In the genomic region with DNA sequence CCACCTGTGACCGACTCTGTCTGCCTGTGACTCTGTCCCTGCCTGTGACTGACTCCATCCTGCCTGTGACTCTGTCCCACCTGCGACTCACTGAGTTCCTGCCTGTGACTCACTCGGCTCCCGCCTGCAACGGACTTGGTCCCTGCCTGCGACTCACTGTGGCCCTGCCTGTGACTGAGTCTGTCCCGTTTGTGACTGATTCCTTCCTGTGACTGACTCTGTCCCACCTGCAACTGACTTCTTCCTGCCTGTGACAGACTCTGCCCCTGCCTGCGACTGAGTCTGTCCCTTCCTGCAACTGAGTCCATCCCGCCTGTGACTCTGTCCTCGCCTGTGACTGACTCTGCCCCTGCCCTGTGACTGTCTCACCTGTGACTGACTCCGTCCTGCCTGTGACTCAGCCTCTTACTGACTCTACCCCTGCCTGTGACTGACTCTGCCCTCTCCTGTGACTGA, we compare ENCODE assay signal across 10 cellular contexts. TPM values are rescaled to one million over a fixed set of nuclear protein-coding genes. Genes with fewer than 3 reads are reported as not detected.
DNase-seq lines count a peak whose midpoint lies in the region; ATAC-seq and TF ChIP-seq lines count a peak whose summit lies in the region.
"Had no signal": no experiment of that assay in that cellular context is flagged by ENCODE, and none has a peak within 500 bp of the region (broad histone marks: within the 10 kb centered on the region; RNA-seq: fewer than 3 reads in every experiment).

No MANE protein-coding gene starts in this region.

- H3K4me1 Mint-ChIP-seq in activated naive CD8-positive, alpha-beta T cell treated with anti-CD3 and anti-CD28 coated beads, Interleukin-2, amount 50 U/mL, for 24 hours, result peaks cover 40% of the 10 kb centered on the region

- H3K36me3 Mint-ChIP-seq in activated naive CD8-positive, alpha-beta T cell treated with anti-CD3 and anti-CD28 coated beads, Interleukin-2, amount 50 U/mL, for 24 hours (ENCODE audit: low read depth), result peaks cover 55% of the 10 kb centered on the region

- peak overlapping the region; percentile 21 for H3K27ac ChIP-seq in AG04450 (ENCODE audit: low read depth, low read length)
- peak overlapping the region; percentile 61 for H3K27ac ChIP-seq in RWPE1
- H3K27ac ChIP-seq in psoas muscle, result no peak overlapping the region
- H3K27ac ChIP-seq: heart left ventricle had no signal

- peak; percentile 94 for ATAC-seq in activated naive CD8-positive, alpha-beta T cell treated with anti-CD3 and anti-CD28 coated beads, Interleukin-2, amount 50 U/mL, for 24 hours
- ATAC-seq in psoas muscle (peak; percentile 20 to 55 (median 40)), GM21360 (IDR thresholded peaks at IDR 0.05; ENCODE audit: unreplicated experiment) (no peak), Right ventricle myocardium superior (ENCODE audit: poor library complexity) (no peak), GM18870 (IDR thresholded peaks at IDR 0.05; ENCODE audit: unreplicated experiment) (no peak)

- DNase-seq in AG04450 (ENCODE audit: low read depth, low spot score) (no peak), RWPE1 (ENCODE audit: low spot score) (no peak), psoas muscle (no peak), Right ventricle myocardium superior (no peak), pons (ENCODE audit: low spot score) (no peak)
- DNase-seq in activated naive CD8-positive, alpha-beta T cell treated with anti-CD3 and anti-CD28 coated beads, Interleukin-2, amount 50 U/mL, for 24 hours, result peak; percentile 62
- DNase-seq: NCI-H1417 had no signal

- 82 to 84% (median 84%) methylated on average over 11 of the region's 11 CpGs for WGBS in psoas muscle, 3 donors

- POLR2A ChIA-PET in AG04450 (lab: Yijun Ruan, JAX), result no interaction called here
- POLR2A ChIA-PET in RWPE1 (lab: Yijun Ruan, JAX; ENCODE audit: low non-redundant PET), result no interaction called here

- H3K9me3 ChIP-seq in AG04450 (ENCODE audit: control insufficient read depth, insufficient read depth, low read length) (peaks cover 57% of the 10 kb centered on the region), psoas muscle (no peaks in the 10 kb centered on the region)
- H3K9me3 ChIP-seq: heart left ventricle had no signal

- no peaks in the 10 kb centered on the region for H3K4me1 ChIP-seq in psoas muscle
- H3K4me1 ChIP-seq: heart left ventricle had no signal

- no peak overlapping the region for H3K4me3 Mint-ChIP-seq in activated naive CD8-positive, alpha-beta T cell treated with anti-CD3 and anti-CD28 coated beads, Interleukin-2, amount 50 U/mL, for 24 hours

- H3K9me3 Mint-ChIP-seq in activated naive CD8-positive, alpha-beta T cell treated with anti-CD3 and anti-CD28 coated beads, Interleukin-2, amount 50 U/mL, for 24 hours, result peaks cover 3% of the 10 kb centered on the region

- H3K27me3 ChIP-seq in AG04450 (ENCODE audit: control insufficient read depth, insufficient read depth, low read length) (no peaks in the 10 kb centered on the region), psoas muscle (ENCODE audit: insufficient read depth in 3 of 3, low read length in 2 of 3) (no peaks in the 10 kb centered on the region)
- H3K27me3 ChIP-seq: heart left ventricle had no signal

- H3K4me3 ChIP-seq in AG04450 (ENCODE audit: low read depth, low read length), result no peak overlapping the region
- H3K4me3 ChIP-seq in psoas muscle, result no peak overlapping the region
- H3K4me3 ChIP-seq: heart left ventricle had no signal

- TF ChIP-seq CTCF in AG04450 (IDR thresholded peaks at IDR 0.05; ENCODE audit: low read depth, low read length) (no peak), RWPE1 (conservative IDR thresholded peaks at IDR 0.05; ENCODE audit: low read depth) (no peak), psoas muscle (IDR thresholded peaks at IDR 0.05) (no peak)

- no peaks in the 10 kb centered on the region for H3K27me3 Mint-ChIP-seq in activated naive CD8-positive, alpha-beta T cell treated with anti-CD3 and anti-CD28 coated beads, Interleukin-2, amount 50 U/mL, for 24 hours

- intact Hi-C loops in psoas muscle (cut with DNase I) (no loop called here), Right ventricle myocardium superior (cut with DNase I) (no loop called here)

- CTCF ChIA-PET in AG04450 (lab: Charles Lee), result no interaction called here
- CTCF ChIA-PET in RWPE1 (lab: Yijun Ruan, JAX), result no interaction called here

- peaks cover 13 to 78% of the 10 kb centered on the region in 2 donors for H3K36me3 ChIP-seq in psoas muscle (ENCODE audit: insufficient read depth in 1 of 2, low read depth in 1 of 2)

- H3K27ac Mint-ChIP-seq in activated naive CD8-positive, alpha-beta T cell treated with anti-CD3 and anti-CD28 coated beads, Interleukin-2, amount 50 U/mL, for 24 hours, result peak overlapping the region; percentile 80

RNA-seq across cellular contexts. Expression of a gene that starts 9.6 kb away (rescaled TPM):
- 4.9 and 5.2 TPM in 2 replicates for polyA plus RNA-seq in AG04450 (2011; rRNA removed)
- 4.0 and 4.6 TPM in 2 replicates for polyA minus RNA-seq in AG04450 (2011; rRNA and poly(A)+ RNA removed)
- 1 to 10 TPM; 6.3 to 9.4 (median 8.3) TPM for total RNA-seq in psoas muscle
- 1 to 10 TPM; 1.9 to 9.3 (median 3.6) TPM for polyA plus RNA-seq in psoas muscle
- 6.7 TPM for total RNA-seq in Right ventricle myocardium superior

RNA-seq across cellular contexts. Expression of a gene that starts 47.7 kb away (rescaled TPM):
- polyA plus RNA-seq in AG04450 (2011; rRNA removed), result 73.3 and 77.6 TPM in 2 replicates
- 41.7 and 58.2 TPM in 2 replicates for polyA minus RNA-seq in AG04450 (2011; rRNA and poly(A)+ RNA removed)
- total RNA-seq in psoas muscle, result 10 to 100 TPM; 26.7 to 39.6 (median 33.2) TPM
- polyA plus RNA-seq in psoas muscle, result 10 to 100 TPM; 30.3 to 41.6 (median 38.9) TPM
- total RNA-seq in Right ventricle myocardium superior, result 50.3 TPM

Comparison
In these comparisons a context has a peak if more than half of its experiments do, and no peak if none do; other contexts are left out.
1. ATAC-seq: peak in activated naive CD8-positive, alpha-beta T cell treated with anti-CD3 and anti-CD28 coated beads, Interleukin-2, amount 50 U/mL, for 24 hours (single experiment) and psoas muscle (4 of 4); none in GM21360 (single experiment), Right ventricle myocardium superior (single experiment) and GM18870 (single experiment).